1 cellular context compared by ENCODE assay signal in the genomic region with DNA sequence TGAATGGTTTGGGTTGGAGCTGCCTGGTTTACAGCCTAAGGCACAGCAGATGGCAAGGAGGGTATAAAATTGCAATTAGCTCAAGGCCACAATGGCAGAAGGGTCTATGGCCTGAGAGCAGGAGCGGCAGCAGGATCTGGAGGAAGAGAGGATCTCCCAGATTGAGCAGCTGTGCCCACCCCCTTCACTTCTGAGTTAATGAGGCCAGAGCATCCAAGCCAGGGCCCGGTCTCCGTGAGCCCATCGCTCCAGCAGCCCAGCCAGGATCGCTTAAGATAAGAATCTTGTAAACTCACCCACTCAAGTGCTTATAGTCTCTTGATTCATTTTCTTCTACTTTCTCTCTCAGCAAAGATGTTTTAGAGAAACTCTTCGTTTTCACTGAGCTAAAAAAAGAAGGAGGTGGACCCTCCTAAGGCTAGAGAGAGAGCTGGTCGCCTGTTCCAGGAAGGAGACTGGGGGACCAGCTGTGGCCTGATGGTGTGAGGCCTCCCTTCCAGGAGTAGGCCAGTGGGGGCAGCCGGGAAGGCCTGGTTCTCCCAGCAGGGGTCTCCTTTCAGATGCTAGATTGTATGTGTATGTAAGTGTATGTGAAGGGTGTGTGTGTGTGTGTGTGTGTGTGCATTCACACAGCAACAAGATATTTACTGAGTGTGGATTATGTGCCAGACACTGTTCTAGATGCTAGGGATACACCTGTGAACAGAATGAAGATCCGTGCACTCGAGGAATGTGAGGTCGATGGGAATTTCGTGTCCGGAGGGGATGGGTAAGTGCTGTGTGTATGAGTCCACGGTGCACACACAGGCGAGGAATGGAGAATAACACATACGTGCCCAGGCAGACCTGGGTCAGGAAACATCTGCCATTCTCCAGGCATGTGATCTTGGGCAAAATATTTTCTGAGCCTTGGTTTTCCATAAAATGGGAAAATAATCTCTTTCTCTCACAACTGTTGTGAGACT.
TF ChIP-seq lines count a peak whose summit lies in the region.

No MANE protein-coding gene starts in this region.

TF ChIP-seq in HEK293, 187 proteins besides CTCF, POLR2A, EP300 and RAD21 (continued from another document):
- TF ChIP-seq, protein P1, sequence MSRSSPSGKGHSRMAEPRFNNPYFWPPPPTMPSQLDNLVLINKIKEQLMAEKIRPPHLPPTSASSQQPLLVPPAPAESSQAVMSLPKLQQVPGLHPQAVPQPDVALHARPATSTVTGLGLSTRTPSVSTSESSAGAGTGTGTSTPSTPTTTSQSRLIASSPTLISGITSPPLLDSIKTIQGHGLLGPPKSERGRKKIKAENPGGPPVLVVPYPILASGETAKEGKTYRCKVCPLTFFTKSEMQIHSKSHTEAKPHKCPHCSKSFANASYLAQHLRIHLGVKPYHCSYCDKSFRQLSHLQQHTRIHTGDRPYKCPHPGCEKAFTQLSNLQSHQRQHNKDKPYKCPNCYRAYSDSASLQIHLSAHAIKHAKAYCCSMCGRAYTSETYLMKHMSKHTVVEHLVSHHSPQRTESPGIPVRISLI (tag by site-specific recombination; IDR thresholded peaks at IDR 0.05): no peak
- no peak for TF ChIP-seq ZNF121 (tag by site-specific recombination; IDR thresholded peaks at IDR 0.05)
- TF ChIP-seq, protein P2, sequence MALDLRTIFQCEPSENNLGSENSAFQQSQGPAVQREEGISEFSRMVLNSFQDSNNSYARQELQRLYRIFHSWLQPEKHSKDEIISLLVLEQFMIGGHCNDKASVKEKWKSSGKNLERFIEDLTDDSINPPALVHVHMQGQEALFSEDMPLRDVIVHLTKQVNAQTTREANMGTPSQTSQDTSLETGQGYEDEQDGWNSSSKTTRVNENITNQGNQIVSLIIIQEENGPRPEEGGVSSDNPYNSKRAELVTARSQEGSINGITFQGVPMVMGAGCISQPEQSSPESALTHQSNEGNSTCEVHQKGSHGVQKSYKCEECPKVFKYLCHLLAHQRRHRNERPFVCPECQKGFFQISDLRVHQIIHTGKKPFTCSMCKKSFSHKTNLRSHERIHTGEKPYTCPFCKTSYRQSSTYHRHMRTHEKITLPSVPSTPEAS (tag by site-specific recombination; IDR thresholded peaks at IDR 0.05): peak; percentile 73
- no peak for TF ChIP-seq KLF8 (tag by site-specific recombination; IDR thresholded peaks at IDR 0.05)
- TF ChIP-seq ZNF544 (tag by site-specific recombination; IDR thresholded peaks at IDR 0.05): no peak
- TF ChIP-seq, protein P3, sequence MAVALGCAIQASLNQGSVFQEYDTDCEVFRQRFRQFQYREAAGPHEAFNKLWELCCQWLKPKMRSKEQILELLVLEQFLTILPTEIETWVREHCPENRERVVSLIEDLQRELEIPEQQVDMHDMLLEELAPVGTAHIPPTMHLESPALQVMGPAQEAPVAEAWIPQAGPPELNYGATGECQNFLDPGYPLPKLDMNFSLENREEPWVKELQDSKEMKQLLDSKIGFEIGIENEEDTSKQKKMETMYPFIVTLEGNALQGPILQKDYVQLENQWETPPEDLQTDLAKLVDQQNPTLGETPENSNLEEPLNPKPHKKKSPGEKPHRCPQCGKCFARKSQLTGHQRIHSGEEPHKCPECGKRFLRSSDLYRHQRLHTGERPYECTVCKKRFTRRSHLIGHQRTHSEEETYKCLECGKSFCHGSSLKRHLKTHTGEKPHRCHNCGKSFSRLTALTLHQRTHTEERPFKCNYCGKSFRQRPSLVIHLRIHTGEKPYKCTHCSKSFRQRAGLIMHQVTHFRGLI (tag by site-specific recombination; IDR thresholded peaks at IDR 0.05): peak; percentile 45; the same call in 1 of the 2 replicates
- no peak for TF ChIP-seq ZNF792 (tag by site-specific recombination; IDR thresholded peaks at IDR 0.05)
- TF ChIP-seq ZNF501 (tag by site-specific recombination; IDR thresholded peaks at IDR 0.05): no peak
- no peak for TF ChIP-seq ZNF274 (IDR thresholded peaks at IDR 0.05; ENCODE audit: low read length)
- TF ChIP-seq ZNF274 (tag by site-specific recombination; IDR thresholded peaks at IDR 0.05; ENCODE audit: borderline replicate concordance): no peak
- no peak for TF ChIP-seq ZNF175 (tag by site-specific recombination; IDR thresholded peaks at IDR 0.05)
- no peak for TF ChIP-seq KLF16 (tag by site-specific recombination; IDR thresholded peaks at IDR 0.05)
- 0 out of 2 replicates have a peak, but pooled peaks have one; percentile 17 for TF ChIP-seq EGR2 (tag by site-specific recombination; IDR thresholded peaks at IDR 0.05; ENCODE audit: low read depth)
- TF ChIP-seq ZFHX2 (tag by site-specific recombination; conservative IDR thresholded peaks at IDR 0.05): 0 out of 2 replicates have a peak, but pooled peaks have one; percentile 24
- TF ChIP-seq ZNF19 (tag by site-specific recombination; IDR thresholded peaks at IDR 0.05; ENCODE audit: low read depth): no peak
- TF ChIP-seq ZNF529 (tag by site-specific recombination; IDR thresholded peaks at IDR 0.05; ENCODE audit: insufficient replicate concordance): no peak
- no peak for TF ChIP-seq ZNF248 (tag by site-specific recombination; IDR thresholded peaks at IDR 0.05)
- no peak for TF ChIP-seq ZNF777 (tag by site-specific recombination; IDR thresholded peaks at IDR 0.05; ENCODE audit: borderline replicate concordance)
- peak; percentile 77 for TF ChIP-seq PRDM1 (tag by site-specific recombination; IDR thresholded peaks at IDR 0.05)
- TF ChIP-seq TRIM28 (IDR thresholded peaks at IDR 0.05; ENCODE audit: borderline replicate concordance, low read length): peak; percentile 66; the same call in 1 of the 2 replicates
- no peak for TF ChIP-seq HOXA7 (CRISPR knock-in tag; IDR thresholded peaks at IDR 0.05; ENCODE audit: borderline replicate concordance)
- TF ChIP-seq, protein P4, sequence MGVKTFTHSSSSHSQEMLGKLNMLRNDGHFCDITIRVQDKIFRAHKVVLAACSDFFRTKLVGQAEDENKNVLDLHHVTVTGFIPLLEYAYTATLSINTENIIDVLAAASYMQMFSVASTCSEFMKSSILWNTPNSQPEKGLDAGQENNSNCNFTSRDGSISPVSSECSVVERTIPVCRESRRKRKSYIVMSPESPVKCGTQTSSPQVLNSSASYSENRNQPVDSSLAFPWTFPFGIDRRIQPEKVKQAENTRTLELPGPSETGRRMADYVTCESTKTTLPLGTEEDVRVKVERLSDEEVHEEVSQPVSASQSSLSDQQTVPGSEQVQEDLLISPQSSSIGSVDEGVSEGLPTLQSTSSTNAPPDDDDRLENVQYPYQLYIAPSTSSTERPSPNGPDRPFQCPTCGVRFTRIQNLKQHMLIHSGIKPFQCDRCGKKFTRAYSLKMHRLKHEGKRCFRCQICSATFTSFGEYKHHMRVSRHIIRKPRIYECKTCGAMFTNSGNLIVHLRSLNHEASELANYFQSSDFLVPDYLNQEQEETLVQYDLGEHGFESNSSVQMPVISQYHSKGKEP (tag by site-specific recombination; IDR thresholded peaks at IDR 0.05): no peak
- TF ChIP-seq ZNF76 (tag by site-specific recombination; IDR thresholded peaks at IDR 0.05; ENCODE audit: borderline replicate concordance, low read depth): no peak
- no peak for TF ChIP-seq ZNF133 (tag by site-specific recombination; IDR thresholded peaks at IDR 0.05)
- TF ChIP-seq GLIS2 (tag by site-specific recombination; IDR thresholded peaks at IDR 0.05): no peak
- no peak for TF ChIP-seq KLF7 (tag by site-specific recombination; IDR thresholded peaks at IDR 0.05; ENCODE audit: borderline replicate concordance)
- no peak for TF ChIP-seq ZBTB8A (tag by site-specific recombination; IDR thresholded peaks at IDR 0.05)
- TF ChIP-seq, protein P5, sequence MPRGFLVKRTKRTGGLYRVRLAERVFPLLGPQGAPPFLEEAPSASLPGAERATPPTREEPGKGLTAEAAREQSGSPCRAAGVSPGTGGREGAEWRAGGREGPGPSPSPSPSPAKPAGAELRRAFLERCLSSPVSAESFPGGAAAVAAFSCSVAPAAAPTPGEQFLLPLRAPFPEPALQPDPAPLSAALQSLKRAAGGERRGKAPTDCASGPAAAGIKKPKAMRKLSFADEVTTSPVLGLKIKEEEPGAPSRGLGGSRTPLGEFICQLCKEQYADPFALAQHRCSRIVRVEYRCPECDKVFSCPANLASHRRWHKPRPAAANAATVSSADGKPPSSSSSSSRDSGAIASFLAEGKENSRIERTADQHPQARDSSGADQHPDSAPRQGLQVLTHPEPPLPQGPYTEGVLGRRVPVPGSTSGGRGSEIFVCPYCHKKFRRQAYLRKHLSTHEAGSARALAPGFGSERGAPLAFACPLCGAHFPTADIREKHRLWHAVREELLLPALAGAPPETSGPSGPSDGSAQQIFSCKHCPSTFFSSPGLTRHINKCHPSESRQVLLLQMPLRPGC (tag by site-specific recombination; IDR thresholded peaks at IDR 0.05): no peak
- peak; percentile 36; the same call in 1 of the 2 replicates for TF ChIP-seq GLIS1 (tag by site-specific recombination; IDR thresholded peaks at IDR 0.05)
- no peak for TF ChIP-seq ZNF624 (tag by site-specific recombination; IDR thresholded peaks at IDR 0.05)
